1 cellular context compared by ENCODE assay signal in the genomic region with DNA sequence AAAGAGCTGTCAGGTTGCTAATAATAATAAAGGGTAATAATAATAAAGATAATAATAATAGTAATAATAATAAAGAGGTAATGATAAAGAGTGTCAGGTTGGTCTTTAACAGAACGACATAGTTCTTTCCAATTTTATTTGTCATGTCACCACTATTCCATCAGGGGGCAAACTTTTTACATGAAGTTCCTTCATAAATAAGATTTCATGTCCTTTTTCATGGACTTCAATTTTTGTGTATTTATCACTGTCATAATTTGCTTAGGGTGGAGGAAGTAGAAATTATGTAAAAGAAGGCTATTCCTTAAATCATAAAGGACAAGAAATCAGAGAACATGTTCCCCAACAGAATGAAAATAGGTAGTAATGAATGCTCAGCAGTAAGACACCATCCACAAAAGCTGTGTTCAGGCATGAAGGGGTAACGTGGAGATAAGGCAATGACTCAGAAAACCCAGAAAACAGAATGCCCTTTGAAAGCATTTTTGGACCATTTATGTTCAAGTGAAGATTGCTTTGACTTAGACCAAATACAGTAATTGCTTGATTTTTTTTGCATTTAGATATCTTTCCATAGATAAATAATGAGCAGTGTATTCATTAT.
TF ChIP-seq lines count a peak whose summit lies in the region.

No MANE protein-coding gene starts in this region.

TF ChIP-seq in K562, 482 proteins besides CTCF, POLR2A, EP300 and RAD21 (continued from another document):
- TF ChIP-seq, protein P1, sequence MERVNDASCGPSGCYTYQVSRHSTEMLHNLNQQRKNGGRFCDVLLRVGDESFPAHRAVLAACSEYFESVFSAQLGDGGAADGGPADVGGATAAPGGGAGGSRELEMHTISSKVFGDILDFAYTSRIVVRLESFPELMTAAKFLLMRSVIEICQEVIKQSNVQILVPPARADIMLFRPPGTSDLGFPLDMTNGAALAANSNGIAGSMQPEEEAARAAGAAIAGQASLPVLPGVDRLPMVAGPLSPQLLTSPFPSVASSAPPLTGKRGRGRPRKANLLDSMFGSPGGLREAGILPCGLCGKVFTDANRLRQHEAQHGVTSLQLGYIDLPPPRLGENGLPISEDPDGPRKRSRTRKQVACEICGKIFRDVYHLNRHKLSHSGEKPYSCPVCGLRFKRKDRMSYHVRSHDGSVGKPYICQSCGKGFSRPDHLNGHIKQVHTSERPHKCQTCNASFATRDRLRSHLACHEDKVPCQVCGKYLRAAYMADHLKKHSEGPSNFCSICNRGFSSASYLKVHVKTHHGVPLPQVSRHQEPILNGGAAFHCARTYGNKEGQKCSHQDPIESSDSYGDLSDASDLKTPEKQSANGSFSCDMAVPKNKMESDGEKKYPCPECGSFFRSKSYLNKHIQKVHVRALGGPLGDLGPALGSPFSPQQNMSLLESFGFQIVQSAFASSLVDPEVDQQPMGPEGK (CRISPR knock-in tag; IDR thresholded peaks at IDR 0.05; ENCODE audit: borderline replicate concordance) = no peak
- TF ChIP-seq WHSC1 (IDR thresholded peaks at IDR 0.05; ENCODE audit: low read length) (no peak), MAFG (tag; conservative IDR thresholded peaks at IDR 0.05) (0 out of 2 replicates have a peak, but pooled peaks have one; percentile 6), C11orf30 (IDR thresholded peaks at IDR 0.05; ENCODE audit: low read depth) (peak; percentile 26; the same call in 1 of the 2 replicates), TSHZ1 (CRISPR knock-in tag; IDR thresholded peaks at IDR 0.05) (no peak), TFAP4 (CRISPR knock-in tag; IDR thresholded peaks at IDR 0.05; ENCODE audit: borderline replicate concordance) (no peak), FOSL1 (tag; conservative IDR thresholded peaks at IDR 0.05) (peak; percentile 78), MYNN (IDR thresholded peaks at IDR 0.05) (no peak), MYNN (CRISPR knock-in tag; IDR thresholded peaks at IDR 0.05) (no peak), ATF4 (CRISPR knock-in tag; IDR thresholded peaks at IDR 0.05) (no peak)
- TF ChIP-seq, protein P2, sequence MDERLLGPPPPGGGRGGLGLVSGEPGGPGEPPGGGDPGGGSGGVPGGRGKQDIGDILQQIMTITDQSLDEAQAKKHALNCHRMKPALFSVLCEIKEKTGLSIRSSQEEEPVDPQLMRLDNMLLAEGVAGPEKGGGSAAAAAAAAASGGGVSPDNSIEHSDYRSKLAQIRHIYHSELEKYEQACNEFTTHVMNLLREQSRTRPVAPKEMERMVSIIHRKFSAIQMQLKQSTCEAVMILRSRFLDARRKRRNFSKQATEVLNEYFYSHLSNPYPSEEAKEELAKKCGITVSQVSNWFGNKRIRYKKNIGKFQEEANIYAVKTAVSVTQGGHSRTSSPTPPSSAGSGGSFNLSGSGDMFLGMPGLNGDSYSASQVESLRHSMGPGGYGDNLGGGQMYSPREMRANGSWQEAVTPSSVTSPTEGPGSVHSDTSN (CRISPR knock-in tag; IDR thresholded peaks at IDR 0.05; ENCODE audit: low read depth) = no peak
- TF ChIP-seq, protein P2 (tag; conservative IDR thresholded peaks at IDR 0.05; ENCODE audit: low read depth) = 0 out of 2 replicates have a peak, but pooled peaks have one; percentile 35
